In genomic region chr2:188629890-188630483, GRCh38 we compare ENCODE assay signal across 13 cellular contexts.
DNase-seq lines count a peak whose midpoint lies in the region; ATAC-seq and TF ChIP-seq lines count a peak whose summit lies in the region.
"Had no signal": no experiment of that assay in that cellular context is flagged by ENCODE, and none has a peak within 500 bp of the region (broad histone marks: within the 10 kb centered on the region; RNA-seq: fewer than 3 reads in every experiment).

No MANE protein-coding gene starts in this region.

- no peaks in the 10 kb centered on the region for H3K9me3 Mint-ChIP-seq in activated T-helper 17 cell treated with anti-CD3 and anti-CD28 coated beads, Interleukin-2, amount 50 U/mL, for 72 hours
- H3K9me3 Mint-ChIP-seq: activated T-helper 1 cell treated with anti-CD3 and anti-CD28 coated beads, Interleukin-12 subunit alpha, Interleukin-12 subunit beta, Interleukin-2, Interleukin-4 antibody, amounts not matched to agents 30 ng/mL and 10 ng/mL and 1 ng/mL, durations not matched to agents 14 hours and 24 hours and 36 hours had no signal

- no peak for TF ChIP-seq CTCF in fibroblast of villous mesenchyme (IDR thresholded peaks at IDR 0.05; ENCODE audit: insufficient read depth, low read depth, low read length)

- H3K4me3 ChIP-seq in fibroblast of villous mesenchyme (ENCODE audit: low read depth, low read length): no peak overlapping the region
- H3K4me3 ChIP-seq: lower lobe of right lung, right lobe of liver had no signal

- ATAC-seq in SK-N-SH treated with all-trans-retinoic acid at 6 μM for 48 hours (peak; percentile 59; the same call in 2 of the 3 replicates), GM18868 (IDR thresholded peaks at IDR 0.05; ENCODE audit: unreplicated experiment) (no peak)
- no peak for ATAC-seq in activated T-helper 17 cell treated with anti-CD3 and anti-CD28 coated beads, Interleukin-2, amount 50 U/mL, for 72 hours (replicated peaks)
- ATAC-seq: activated CD4-positive, CD25-positive, alpha-beta regulatory T cell treated with anti-CD3 and anti-CD28 coated beads, Interleukin-2, amount 50 U/mL, for 24 hours; lower lobe of right lung; right lobe of liver had no signal

- H3K36me3 Mint-ChIP-seq in activated T-helper 17 cell treated with anti-CD3 and anti-CD28 coated beads, Interleukin-2, amount 50 U/mL, for 72 hours (ENCODE audit: low read depth): no peaks in the 10 kb centered on the region

- DNase-seq in EH (ENCODE audit: low read depth): peak; percentile 85
- DNase-seq in fibroblast of villous mesenchyme (ENCODE audit: low read depth): peak; percentile 72
- peak; percentile 76 for DNase-seq in renal cortical epithelial cell (ENCODE audit: low read depth)
- no peak for DNase-seq in COR-L47 (lab: John Stamatoyannopoulos, UW)
- no peak for DNase-seq in Ammon's horn (ENCODE audit: low spot score)
- DNase-seq: lower lobe of right lung, right lobe of liver had no signal

- no peak overlapping the region for H3K4me3 Mint-ChIP-seq in activated T-helper 17 cell treated with anti-CD3 and anti-CD28 coated beads, Interleukin-2, amount 50 U/mL, for 72 hours
- H3K4me3 Mint-ChIP-seq: activated T-helper 1 cell treated with anti-CD3 and anti-CD28 coated beads, Interleukin-12 subunit alpha, Interleukin-12 subunit beta, Interleukin-2, Interleukin-4 antibody, amounts not matched to agents 30 ng/mL and 10 ng/mL and 1 ng/mL, durations not matched to agents 14 hours and 24 hours and 36 hours; central memory CD8-positive, alpha-beta T cell had no signal

- no peaks in the 10 kb centered on the region for H3K4me1 Mint-ChIP-seq in activated T-helper 17 cell treated with anti-CD3 and anti-CD28 coated beads, Interleukin-2, amount 50 U/mL, for 72 hours
- H3K4me1 Mint-ChIP-seq: central memory CD8-positive, alpha-beta T cell had no signal

- no peaks in the 10 kb centered on the region for H3K27me3 Mint-ChIP-seq in activated T-helper 17 cell treated with anti-CD3 and anti-CD28 coated beads, Interleukin-2, amount 50 U/mL, for 72 hours
- H3K27me3 Mint-ChIP-seq: central memory CD8-positive, alpha-beta T cell had no signal

- H3K27ac Mint-ChIP-seq in activated T-helper 17 cell treated with anti-CD3 and anti-CD28 coated beads, Interleukin-2, amount 50 U/mL, for 72 hours: no peak overlapping the region
- H3K27ac Mint-ChIP-seq: activated T-helper 1 cell treated with anti-CD3 and anti-CD28 coated beads, Interleukin-12 subunit alpha, Interleukin-12 subunit beta, Interleukin-2, Interleukin-4 antibody, amounts not matched to agents 30 ng/mL and 10 ng/mL and 1 ng/mL, durations not matched to agents 14 hours and 24 hours and 36 hours had no signal

TF ChIP-seq in SK-N-SH treated with all-trans-retinoic acid at 6 μM for 48 hours, 23 proteins besides CTCF, POLR2A, EP300 and RAD21 (continues in another document):
- TF ChIP-seq ZNF8 (CRISPR knock-in tag; IDR thresholded peaks at IDR 0.05) (no peak), ZFP30 (CRISPR knock-in tag; IDR thresholded peaks at IDR 0.05) (no peak), SNAI2 (CRISPR knock-in tag; IDR thresholded peaks at IDR 0.05) (no peak), CSRNP3 (CRISPR knock-in tag; IDR thresholded peaks at IDR 0.05) (no peak), TSHZ2 (CRISPR knock-in tag; IDR thresholded peaks at IDR 0.05) (no peak), PPARA (CRISPR knock-in tag; IDR thresholded peaks at IDR 0.05; ENCODE audit: borderline replicate concordance) (no peak), RARB (CRISPR knock-in tag; IDR thresholded peaks at IDR 0.05) (no peak), BACH2 (CRISPR knock-in tag; IDR thresholded peaks at IDR 0.05; ENCODE audit: borderline replicate concordance) (no peak), OSR1 (CRISPR knock-in tag; IDR thresholded peaks at IDR 0.05) (no peak), TOX (CRISPR knock-in tag; IDR thresholded peaks at IDR 0.05; ENCODE audit: borderline replicate concordance) (no peak), ZFP3 (CRISPR knock-in tag; IDR thresholded peaks at IDR 0.05) (no peak), ZNF565 (CRISPR knock-in tag; conservative IDR thresholded peaks at IDR 0.05; ENCODE audit: low read depth) (no peak), TCF4 (CRISPR knock-in tag; IDR thresholded peaks at IDR 0.05; ENCODE audit: borderline replicate concordance) (no peak), ZNF70 (CRISPR knock-in tag; IDR thresholded peaks at IDR 0.05) (no peak), ZC3H10 (CRISPR knock-in tag; IDR thresholded peaks at IDR 0.05) (no peak), PATZ1 (CRISPR knock-in tag; IDR thresholded peaks at IDR 0.05; ENCODE audit: borderline replicate concordance) (no peak), GLIS3 (CRISPR knock-in tag; IDR thresholded peaks at IDR 0.05) (no peak), CSDC2 (CRISPR knock-in tag; IDR thresholded peaks at IDR 0.05) (no peak), CREB5 (CRISPR knock-in tag; IDR thresholded peaks at IDR 0.05; ENCODE audit: low read depth) (no peak)

Comparison
In these comparisons a context has a peak if more than half of its experiments do, and no peak if none do; other contexts are left out.
1. DNase-seq: peak in EH (single experiment), fibroblast of villous mesenchyme (single experiment) and renal cortical epithelial cell (single experiment); none in COR-L47 (single experiment) and Ammon's horn (single experiment).